19 cellular contexts compared by ENCODE assay signal in genomic region chr5:14476791-14477435, GRCh38.
DNase-seq lines count a peak whose midpoint lies in the region; ATAC-seq and TF ChIP-seq lines count a peak whose summit lies in the region.
"Had no signal": no experiment of that assay in that cellular context is flagged by ENCODE, and none has a peak within 500 bp of the region (broad histone marks: within the 10 kb centered on the region; RNA-seq: fewer than 3 reads in every experiment).

No MANE protein-coding gene starts in this region.

- WGBS in mammary epithelial cell (ENCODE audit: low coverage, missing lambda C conversion rate) = 50% methylated on average over 4 of the region's 4 CpGs

- H3K4me2 ChIP-seq in mammary epithelial cell (ENCODE audit: insufficient read depth, low read depth, low read length) = peak overlapping the region; percentile 45

- TF ChIP-seq CTCF in mammary epithelial cell (conservative IDR thresholded peaks at IDR 0.05 in 1 of 2, IDR thresholded peaks at IDR 0.05 in 1 of 2; ENCODE audit: extremely low read depth in 1 of 2, insufficient read depth in 1 of 2, low read depth in 1 of 2, low read length in 2 of 2) (no peak), foreskin keratinocyte (conservative IDR thresholded peaks at IDR 0.05) (no peak)

- H3K9ac ChIP-seq in mammary epithelial cell (ENCODE audit: insufficient read depth, low read length) = peak overlapping the region; percentile 1

- BruUV-seq in mammary epithelial cell (replicated peaks; lab: Mats Ljungman, UMichigan) = no TSS peak

- H3K9me3 ChIP-seq in mammary epithelial cell (replicated peaks; ENCODE audit: insufficient read depth, low read length) = no peaks in the 10 kb centered on the region
- H3K9me3 ChIP-seq: Caco-2, esophagus muscularis mucosa, lower lobe of right lung, testis had no signal

- intact Hi-C loops in mammary epithelial cell (cut with micrococcal nuclease) = loop anchor here (10.0 kb wide), 1 partner anchor 168 kb away; no protein-coding TSS in a partner anchor
- intact Hi-C loops in left cardiac atrium (cut with DNase I) = no loop called here

- H3K27ac ChIP-seq in mammary epithelial cell (ENCODE audit: insufficient read depth, low read depth, low read length) (peak overlapping the region; percentile 71), foreskin keratinocyte (peak overlapping the region; percentile 30)
- H3K27ac ChIP-seq: esophagus muscularis mucosa, lower lobe of right lung, testis had no signal

- H3K79me2 ChIP-seq in mammary epithelial cell (ENCODE audit: insufficient read depth, low read length) = no peaks in the 10 kb centered on the region

- ATAC-seq in foreskin keratinocyte = peak; percentile 93
- no peak for ATAC-seq in HG03354 (IDR thresholded peaks at IDR 0.05; ENCODE audit: poor library complexity, severe bottlenecking, unreplicated experiment)
- no peak for ATAC-seq in left cardiac atrium
- ATAC-seq in HG03039 (IDR thresholded peaks at IDR 0.05; ENCODE audit: unreplicated experiment) = no peak
- ATAC-seq: lower lobe of right lung, natural killer cell had no signal

- H3K4me1 ChIP-seq in mammary epithelial cell (ENCODE audit: insufficient read depth, low read length) = peaks cover 34% of the 10 kb centered on the region
- H3K4me1 ChIP-seq in foreskin keratinocyte = peaks cover 23% of the 10 kb centered on the region
- H3K4me1 ChIP-seq: Caco-2, lower lobe of right lung, testis had no signal

- no peaks in the 10 kb centered on the region for H3K27me3 ChIP-seq in mammary epithelial cell (ENCODE audit: insufficient read depth, low read length)
- no peaks in the 10 kb centered on the region for H3K27me3 ChIP-seq in foreskin keratinocyte
- H3K27me3 ChIP-seq: esophagus muscularis mucosa, testis had no signal

- dilution Hi-C loops in mammary epithelial cell (cut with HindIII; ENCODE audit: low sequenced_read_pairs) = no loop called here

- H3K4me3 ChIP-seq in mammary epithelial cell (replicated peaks in 1 of 3; ENCODE audit: insufficient read depth in 1 of 3, low read depth in 2 of 3, low read length in 3 of 3) = no peak overlapping the region
- H3K4me3 ChIP-seq: esophagus muscularis mucosa, lower lobe of right lung, testis had no signal

- DNase-seq in AG08395 (ENCODE audit: low spot score) (peak; percentile 52), NCI-H226 (peak; percentile 34), mammary epithelial cell (peak; percentile 79), foreskin keratinocyte (peak; percentile 57 to 85), left cardiac atrium (no peak), NCI-H82 treated with DMSO at 0.1 percent for 48 hours (lab: John Stamatoyannopoulos, UW; ENCODE audit: unreplicated experiment) (no peak)
- DNase-seq: activated CD4-positive, alpha-beta T cell treated with anti-CD3 and anti-CD28 coated beads for 4 hours; activated naive CD8-positive, alpha-beta T cell treated with anti-CD3 and anti-CD28 coated beads for 36 hours; Caco-2; cerebellar nuclear complex; lower lobe of right lung; natural killer cell; NCI-H82; SIG-M5; T-helper 9 cell; testis had no signal

- no peak overlapping the region for H2AFZ ChIP-seq in mammary epithelial cell (ENCODE audit: low read depth, low read length)

- in situ Hi-C loops in mammary epithelial cell (cut with MboI; ENCODE audit: low sequenced_read_pairs in 2 of 2) = no loop called here

- CTCF ChIA-PET in mammary epithelial cell (lab: Charles Lee; ENCODE audit: low non-redundant PET) = no interaction called here

- no peaks in the 10 kb centered on the region for H4K20me1 ChIP-seq in mammary epithelial cell (ENCODE audit: insufficient read depth, low read length)

- peaks cover 45% of the 10 kb centered on the region for H3K36me3 ChIP-seq in mammary epithelial cell (ENCODE audit: insufficient read depth, low read length)

Comparison
In these comparisons a context has a peak if more than half of its experiments do, and no peak if none do; other contexts are left out.
1. DNase-seq: peak in AG08395 (single experiment), NCI-H226 (single experiment), mammary epithelial cell (single experiment) and foreskin keratinocyte (2 of 2); none in left cardiac atrium (single experiment) and NCI-H82 treated with DMSO at 0.1 percent for 48 hours (single experiment).